Comparison of ENCODE assay signal across 7 cellular contexts in genomic region chr15:44128443-44128842, GRCh38.
"Had no signal": no experiment of that assay in that cellular context is flagged by ENCODE, and none has a peak within 500 bp of the region (broad histone marks: within the 10 kb centered on the region; RNA-seq: fewer than 3 reads in every experiment).

No MANE protein-coding gene starts in this region.

- FAIRE-seq: HepG2, HTR-8/SVneo had no signal

- H3K36me3 Mint-ChIP-seq: IgD-negative memory B cell had no signal

- H3K27ac ChIP-seq: HL-60, KMS-11 had no signal

- DNase-seq: KBM-7, KG1 had no signal

- H3K4me3 Mint-ChIP-seq: IgD-negative memory B cell had no signal

- ATAC-seq: HepG2 had no signal

- H3K27ac Mint-ChIP-seq: IgD-negative memory B cell had no signal

- H3K9ac ChIP-seq: KMS-11 had no signal

- H3K4me1 Mint-ChIP-seq: IgD-negative memory B cell had no signal

- H3K9me3 Mint-ChIP-seq: IgD-negative memory B cell had no signal

- H3K4me2 ChIP-seq: KMS-11 had no signal
